Comparison of ENCODE assay signal across 1 cellular context in the genomic region with DNA sequence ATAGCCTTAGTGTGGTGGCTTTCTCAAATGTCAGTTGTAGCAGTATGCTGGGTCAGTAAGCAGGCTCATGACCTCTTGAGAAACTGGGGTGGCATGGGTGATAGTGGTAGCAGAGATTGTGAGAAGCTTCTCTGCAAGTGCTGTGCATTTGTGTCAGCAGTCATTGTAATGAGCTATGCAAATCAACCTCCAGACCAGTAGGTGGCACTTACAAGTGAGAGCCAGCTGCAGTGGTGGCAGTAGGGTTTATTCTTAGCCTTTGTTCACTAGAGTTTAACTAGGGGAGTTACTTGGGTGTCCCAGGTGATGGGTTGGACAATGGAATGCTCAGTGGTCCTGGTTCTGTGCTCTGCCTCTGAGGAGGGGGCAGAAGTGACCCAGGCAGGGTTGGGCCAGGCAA.
TF ChIP-seq lines count a peak whose summit lies in the region.

No MANE protein-coding gene starts in this region.

TF ChIP-seq in Ishikawa, 13 proteins besides CTCF, POLR2A, EP300 and RAD21 (continued from another document):
- TF ChIP-seq, protein P1, sequence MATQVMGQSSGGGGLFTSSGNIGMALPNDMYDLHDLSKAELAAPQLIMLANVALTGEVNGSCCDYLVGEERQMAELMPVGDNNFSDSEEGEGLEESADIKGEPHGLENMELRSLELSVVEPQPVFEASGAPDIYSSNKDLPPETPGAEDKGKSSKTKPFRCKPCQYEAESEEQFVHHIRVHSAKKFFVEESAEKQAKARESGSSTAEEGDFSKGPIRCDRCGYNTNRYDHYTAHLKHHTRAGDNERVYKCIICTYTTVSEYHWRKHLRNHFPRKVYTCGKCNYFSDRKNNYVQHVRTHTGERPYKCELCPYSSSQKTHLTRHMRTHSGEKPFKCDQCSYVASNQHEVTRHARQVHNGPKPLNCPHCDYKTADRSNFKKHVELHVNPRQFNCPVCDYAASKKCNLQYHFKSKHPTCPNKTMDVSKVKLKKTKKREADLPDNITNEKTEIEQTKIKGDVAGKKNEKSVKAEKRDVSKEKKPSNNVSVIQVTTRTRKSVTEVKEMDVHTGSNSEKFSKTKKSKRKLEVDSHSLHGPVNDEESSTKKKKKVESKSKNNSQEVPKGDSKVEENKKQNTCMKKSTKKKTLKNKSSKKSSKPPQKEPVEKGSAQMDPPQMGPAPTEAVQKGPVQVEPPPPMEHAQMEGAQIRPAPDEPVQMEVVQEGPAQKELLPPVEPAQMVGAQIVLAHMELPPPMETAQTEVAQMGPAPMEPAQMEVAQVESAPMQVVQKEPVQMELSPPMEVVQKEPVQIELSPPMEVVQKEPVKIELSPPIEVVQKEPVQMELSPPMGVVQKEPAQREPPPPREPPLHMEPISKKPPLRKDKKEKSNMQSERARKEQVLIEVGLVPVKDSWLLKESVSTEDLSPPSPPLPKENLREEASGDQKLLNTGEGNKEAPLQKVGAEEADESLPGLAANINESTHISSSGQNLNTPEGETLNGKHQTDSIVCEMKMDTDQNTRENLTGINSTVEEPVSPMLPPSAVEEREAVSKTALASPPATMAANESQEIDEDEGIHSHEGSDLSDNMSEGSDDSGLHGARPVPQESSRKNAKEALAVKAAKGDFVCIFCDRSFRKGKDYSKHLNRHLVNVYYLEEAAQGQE (IDR thresholded peaks at IDR 0.05; ENCODE audit: low read depth), result no peak
- TF ChIP-seq EGR1 (IDR thresholded peaks at IDR 0.05) (no peak), FOXM1 (IDR thresholded peaks at IDR 0.05; ENCODE audit: borderline replicate concordance, low read depth) (no peak)
- TF ChIP-seq, protein P2, sequence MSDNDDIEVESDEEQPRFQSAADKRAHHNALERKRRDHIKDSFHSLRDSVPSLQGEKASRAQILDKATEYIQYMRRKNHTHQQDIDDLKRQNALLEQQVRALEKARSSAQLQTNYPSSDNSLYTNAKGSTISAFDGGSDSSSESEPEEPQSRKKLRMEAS (IDR thresholded peaks at IDR 0.05), result no peak
